ENCODE assay signal across 11 cellular contexts in genomic region chr17:59327891-59328290, GRCh38. TPM values are rescaled to one million over a fixed set of nuclear protein-coding genes. Genes with fewer than 3 reads are reported as not detected.
A peak's percentile ranks its signal among the peaks of the same experiment; 100 is the strongest.
DNase-seq lines count a peak whose midpoint lies in the region; ATAC-seq and TF ChIP-seq lines count a peak whose summit lies in the region.
"Had no signal": no experiment of that assay in that cellular context is flagged by ENCODE, and none has a peak within 500 bp of the region (broad histone marks: within the 10 kb centered on the region; RNA-seq: fewer than 3 reads in every experiment).

No MANE protein-coding gene starts in this region.

- no peaks in the 10 kb centered on the region for H3K27me3 Mint-ChIP-seq in CD4-positive, alpha-beta memory T cell
- no peaks in the 10 kb centered on the region for H3K27me3 Mint-ChIP-seq in chondrocyte (ENCODE audit: low read depth)

- intact Hi-C loops in CD4-positive, alpha-beta memory T cell (cut with micrococcal nuclease) = no loop called here

- H3K4me1 Mint-ChIP-seq in CD4-positive, alpha-beta memory T cell = peaks cover 30 to 50% (median 36%) of the 10 kb centered on the region in 4 donors
- peaks cover 42% of the 10 kb centered on the region for H3K4me1 Mint-ChIP-seq in chondrocyte (ENCODE audit: low read depth)

- H3K9me3 Mint-ChIP-seq in CD4-positive, alpha-beta memory T cell = no peaks in the 10 kb centered on the region
- no peaks in the 10 kb centered on the region for H3K9me3 Mint-ChIP-seq in chondrocyte (ENCODE audit: low read depth)

- POLR2A ChIA-PET in CD4-positive, alpha-beta memory T cell (lab: Charles Lee; ENCODE audit: partially characterized antibody) = interaction anchor here (0.8 to 4.8 kb wide), 3 partner anchors 15 to 62 kb away, joined by 3 to 55 read pairs (median 3); no protein-coding TSS in a partner anchor
- POLR2A ChIA-PET in HEK293 (lab: Yijun Ruan, JAX) = interaction anchor here (0.5 kb wide), 1 partner anchor 80 kb away, joined by 3 read pairs; no protein-coding TSS in a partner anchor

- H3K4me3 ChIP-seq in CD4-positive, alpha-beta memory T cell (ENCODE audit: low read length in 2 of 2) = no peak overlapping the region
- no peak overlapping the region for H3K4me3 ChIP-seq in HEK293 (ENCODE audit: low read depth, low read length)
- H3K4me3 ChIP-seq in skeletal muscle tissue (ENCODE audit: low read length in 3 of 3) = no peak overlapping the region
- H3K4me3 ChIP-seq: SK-N-MC had no signal

- H3K36me3 Mint-ChIP-seq in CD4-positive, alpha-beta memory T cell = peaks cover 0 to 10% of the 10 kb centered on the region in 2 donors
- peaks cover 1% of the 10 kb centered on the region for H3K36me3 Mint-ChIP-seq in chondrocyte (ENCODE audit: low read depth)

- peaks cover 49% of the 10 kb centered on the region for H3K4me1 ChIP-seq in CD4-positive, alpha-beta memory T cell (ENCODE audit: insufficient read depth, low read length)
- peaks cover 24% of the 10 kb centered on the region for H3K4me1 ChIP-seq in HEK293 (ENCODE audit: control insufficient read depth, insufficient read depth, low read length)
- H3K4me1 ChIP-seq in skeletal muscle tissue (ENCODE audit: control insufficient read depth in 3 of 3, insufficient read depth in 3 of 3, low read length in 3 of 3) = peaks cover 24 to 35% (median 26%) of the 10 kb centered on the region in 3 donors

- H3K36me3 ChIP-seq in CD4-positive, alpha-beta memory T cell (ENCODE audit: insufficient read depth, low read length) = no peaks in the 10 kb centered on the region
- no peaks in the 10 kb centered on the region for H3K36me3 ChIP-seq in HEK293 (ENCODE audit: control insufficient read depth in 2 of 2, insufficient read depth in 1 of 2, low read length in 2 of 2)
- H3K36me3 ChIP-seq in skeletal muscle tissue (ENCODE audit: control insufficient read depth in 3 of 3, insufficient read depth in 3 of 3, low read length in 3 of 3) = no peaks in the 10 kb centered on the region

- peak overlapping the region; percentile 84 to 93 (median 89) for H3K27ac Mint-ChIP-seq in CD4-positive, alpha-beta memory T cell
- H3K27ac Mint-ChIP-seq in chondrocyte (ENCODE audit: unreplicated experiment) = peak overlapping the region; percentile 90

- peak; percentile 16 to 51 (median 30) for DNase-seq in CD4-positive, alpha-beta memory T cell
- DNase-seq in chondrocyte (ENCODE audit: low spot score) = no peak
- DNase-seq in DMS153 treated with DMSO at 0.1 percent for 48 hours (lab: John Stamatoyannopoulos, UW; ENCODE audit: unreplicated experiment) = no peak
- DNase-seq: COR-L47; MM.1S; stimulated activated CD4-positive, alpha-beta T cell treated with anti-CD3 and anti-CD28 coated beads, Interleukin-2, amount 100 ng/mL, for 24 hours had no signal

- CTCF ChIA-PET in CD4-positive, alpha-beta memory T cell (lab: Charles Lee; ENCODE audit: partially characterized antibody) = interaction anchor here (0.6 to 4.1 kb wide), 8 partner anchors 9 to 112 kb away, joined by 3 to 145 read pairs (median 25); no protein-coding TSS in a partner anchor
- CTCF ChIA-PET in HEK293 (lab: Yijun Ruan, JAX) = interaction anchor here (0.6 to 8.6 kb wide), 5 partner anchors 12 to 293 kb away, joined by 3 to 151 read pairs (median 3); no protein-coding TSS in a partner anchor

- H3K9ac ChIP-seq in skeletal muscle tissue (ENCODE audit: low read depth in 1 of 3, low read length in 3 of 3) = peak overlapping the region in 1 of 3 donors; percentile 45

- TF ChIP-seq CTCF in HEK293 (tag by site-specific recombination; IDR thresholded peaks at IDR 0.05) (no peak), chondrocyte (IDR thresholded peaks at IDR 0.05) (no peak)

- peak overlapping the region in 7 of 8 donors; percentile 8 to 67 (median 35) for H3K4me3 Mint-ChIP-seq in CD4-positive, alpha-beta memory T cell
- H3K4me3 Mint-ChIP-seq in chondrocyte (ENCODE audit: unreplicated experiment) = no peak overlapping the region

- H3K27ac ChIP-seq in CD4-positive, alpha-beta memory T cell (ENCODE audit: low read depth, low read length) = no peak overlapping the region
- H3K27ac ChIP-seq in HEK293 (ENCODE audit: extremely low read depth, low read depth, low read length) (peak overlapping the region; percentile 30; the same call in 1 of the 2 replicates), skeletal muscle tissue (ENCODE audit: low read depth, low read length) (peak overlapping the region; percentile 44)
- H3K27ac ChIP-seq: SK-N-MC had no signal

- ATAC-seq in HG03280 (IDR thresholded peaks at IDR 0.05; ENCODE audit: unreplicated experiment) = no peak
- no peak for ATAC-seq in HG03342 (IDR thresholded peaks at IDR 0.05; ENCODE audit: unreplicated experiment)

- H3K27me3 ChIP-seq in CD4-positive, alpha-beta memory T cell (ENCODE audit: insufficient read depth, low read length) = no peaks in the 10 kb centered on the region
- no peaks in the 10 kb centered on the region for H3K27me3 ChIP-seq in skeletal muscle tissue (ENCODE audit: control insufficient read depth in 3 of 3, insufficient read depth in 3 of 3, low read length in 3 of 3)

- no peaks in the 10 kb centered on the region for H3K9me3 ChIP-seq in CD4-positive, alpha-beta memory T cell (ENCODE audit: control insufficient read depth in 1 of 2, low read length in 2 of 2)
- H3K9me3 ChIP-seq in HEK293 (ENCODE audit: control insufficient read depth, insufficient read depth, low read depth, low read length) (no peaks in the 10 kb centered on the region), skeletal muscle tissue (ENCODE audit: control insufficient read depth in 3 of 3, low read length in 3 of 3) (no peaks in the 10 kb centered on the region)

TF ChIP-seq in HEK293, 187 proteins besides CTCF, POLR2A, EP300 and RAD21:
- no peak for TF ChIP-seq OVOL3 (tag by site-specific recombination; IDR thresholded peaks at IDR 0.05)
- TF ChIP-seq, protein P1, sequence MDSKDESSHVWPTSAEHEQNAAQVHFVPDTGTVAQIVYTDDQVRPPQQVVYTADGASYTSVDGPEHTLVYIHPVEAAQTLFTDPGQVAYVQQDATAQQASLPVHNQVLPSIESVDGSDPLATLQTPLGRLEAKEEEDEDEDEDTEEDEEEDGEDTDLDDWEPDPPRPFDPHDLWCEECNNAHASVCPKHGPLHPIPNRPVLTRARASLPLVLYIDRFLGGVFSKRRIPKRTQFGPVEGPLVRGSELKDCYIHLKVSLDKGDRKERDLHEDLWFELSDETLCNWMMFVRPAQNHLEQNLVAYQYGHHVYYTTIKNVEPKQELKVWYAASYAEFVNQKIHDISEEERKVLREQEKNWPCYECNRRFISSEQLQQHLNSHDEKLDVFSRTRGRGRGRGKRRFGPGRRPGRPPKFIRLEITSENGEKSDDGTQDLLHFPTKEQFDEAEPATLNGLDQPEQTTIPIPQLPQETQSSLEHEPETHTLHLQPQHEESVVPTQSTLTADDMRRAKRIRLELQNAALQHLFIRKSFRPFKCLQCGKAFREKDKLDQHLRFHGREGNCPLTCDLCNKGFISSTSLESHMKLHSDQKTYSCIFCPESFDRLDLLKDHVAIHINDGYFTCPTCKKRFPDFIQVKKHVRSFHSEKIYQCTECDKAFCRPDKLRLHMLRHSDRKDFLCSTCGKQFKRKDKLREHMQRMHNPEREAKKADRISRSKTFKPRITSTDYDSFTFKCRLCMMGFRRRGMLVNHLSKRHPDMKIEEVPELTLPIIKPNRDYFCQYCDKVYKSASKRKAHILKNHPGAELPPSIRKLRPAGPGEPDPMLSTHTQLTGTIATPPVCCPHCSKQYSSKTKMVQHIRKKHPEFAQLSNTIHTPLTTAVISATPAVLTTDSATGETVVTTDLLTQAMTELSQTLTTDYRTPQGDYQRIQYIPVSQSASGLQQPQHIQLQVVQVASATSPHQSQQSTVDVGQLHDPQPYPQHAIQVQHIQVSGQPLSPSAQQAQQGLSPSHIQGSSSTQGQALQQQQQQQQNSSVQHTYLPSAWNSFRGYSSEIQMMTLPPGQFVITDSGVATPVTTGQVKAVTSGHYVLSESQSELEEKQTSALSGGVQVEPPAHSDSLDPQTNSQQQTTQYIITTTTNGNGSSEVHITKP (tag by site-specific recombination; IDR thresholded peaks at IDR 0.05) = peak; percentile 69

RNA-seq across cellular contexts. Expression of gene YPEL2, which starts 3.6 kb away (rescaled TPM):
- 10 to 100 TPM; 42.2 to 42.4 TPM for total RNA-seq in CD4-positive, alpha-beta memory T cell
- 10 to 100 TPM in 1 of 2 donors, 1 to 10 TPM in 1; 9.9 to 20.3 TPM for polyA plus RNA-seq in CD4-positive, alpha-beta memory T cell
- total RNA-seq in chondrocyte = 41.9 to 52.2 TPM (median 52.1 TPM) in 3 replicates
- 21.9 TPM for total RNA-seq in skeletal muscle tissue

Comparison
In these comparisons a context has a peak if more than half of its experiments do, and no peak if none do; other contexts are left out.
1. DNase-seq: peak in CD4-positive, alpha-beta memory T cell (5 of 5); none in chondrocyte (single experiment) and DMS153 treated with DMSO at 0.1 percent for 48 hours (single experiment).